In genomic region chr12:121755591-121755990, GRCh38 we compare ENCODE assay signal across 24 cellular contexts. TPM values are rescaled to one million over a fixed set of nuclear protein-coding genes. Genes with fewer than 3 reads are reported as not detected.
A peak's percentile ranks its signal among the peaks of the same experiment; 100 is the strongest.
DNase-seq lines count a peak whose midpoint lies in the region; ATAC-seq and TF ChIP-seq lines count a peak whose summit lies in the region.
"Had no signal": no experiment of that assay in that cellular context is flagged by ENCODE, and none has a peak within 500 bp of the region (broad histone marks: within the 10 kb centered on the region; RNA-seq: fewer than 3 reads in every experiment).

No MANE protein-coding gene starts in this region.

- H3K4me3 ChIP-seq in prostate gland: no peak overlapping the region
- H3K4me3 ChIP-seq: Peyer's patch, SK-N-MC had no signal

- no peak for TF ChIP-seq CTCF in prostate gland (IDR thresholded peaks at IDR 0.05)

- peaks cover 6% of the 10 kb centered on the region for H3K4me1 ChIP-seq in prostate gland (replicated peaks)
- H3K4me1 ChIP-seq: Peyer's patch had no signal

- ATAC-seq in activated naive CD8-positive, alpha-beta T cell treated with anti-CD3 and anti-CD28 coated beads, Interleukin-2, amount 10 ng/mL, durations not matched to agents 7 days and 5 days (ENCODE audit: low read depth): no peak
- ATAC-seq in activated naive CD8-positive, alpha-beta T cell treated with anti-CD3 and anti-CD28 coated beads, Interleukin-2, amount 50 U/mL, for 24 hours: no peak
- ATAC-seq in GM18861 (IDR thresholded peaks at IDR 0.05; ENCODE audit: unreplicated experiment): no peak

- H3K9me3 ChIP-seq in KOPT-K1 (ENCODE audit: insufficient read depth, low read length, poor library complexity, severe bottlenecking) (no peaks in the 10 kb centered on the region), prostate gland (no peaks in the 10 kb centered on the region)
- H3K9me3 ChIP-seq: Peyer's patch had no signal

- peaks cover 12% of the 10 kb centered on the region for H3K36me3 Mint-ChIP-seq in activated naive CD8-positive, alpha-beta T cell treated with anti-CD3 and anti-CD28 coated beads, Interleukin-2, amount 10 ng/mL, durations not matched to agents 7 days and 5 days
- H3K36me3 Mint-ChIP-seq in activated naive CD8-positive, alpha-beta T cell treated with anti-CD3 and anti-CD28 coated beads, Interleukin-2, amount 50 U/mL, for 24 hours (ENCODE audit: low read depth): peaks cover 9% of the 10 kb centered on the region
- H3K36me3 Mint-ChIP-seq in activated T-helper 1 cell treated with anti-CD3 and anti-CD28 coated beads, Interleukin-12 subunit alpha, Interleukin-12 subunit beta, Interleukin-2, Interleukin-4 antibody, amounts not matched to agents 30 ng/mL and 10 ng/mL and 1 ng/mL, durations not matched to agents 14 hours and 24 hours and 36 hours (ENCODE audit: low read depth): peaks cover 7% of the 10 kb centered on the region

- peaks cover 13% of the 10 kb centered on the region; the same call in 1 of the 2 replicates for H3K36me3 ChIP-seq in KOPT-K1 (ENCODE audit: insufficient read depth, low read length)
- no peaks in the 10 kb centered on the region for H3K36me3 ChIP-seq in prostate gland
- H3K36me3 ChIP-seq: Peyer's patch had no signal

- POLR2A ChIA-PET in activated naive CD8-positive, alpha-beta T cell treated with anti-CD3 and anti-CD28 coated beads, Interleukin-2, amount 10 ng/mL, durations not matched to agents 7 days and 5 days (lab: Charles Lee): interaction anchor here (0.6 to 1.6 kb wide), 3 partner anchors 32 to 176 kb away, joined by 3 to 21 read pairs (median 3); partner anchors contain the start of gene TMEM120B

- peak overlapping the region; percentile 30 for H3K27ac Mint-ChIP-seq in activated naive CD8-positive, alpha-beta T cell treated with anti-CD3 and anti-CD28 coated beads, Interleukin-2, amount 10 ng/mL, durations not matched to agents 7 days and 5 days
- H3K27ac Mint-ChIP-seq in activated naive CD8-positive, alpha-beta T cell treated with anti-CD3 and anti-CD28 coated beads, Interleukin-2, amount 50 U/mL, for 24 hours: no peak overlapping the region
- H3K27ac Mint-ChIP-seq in activated T-helper 1 cell treated with anti-CD3 and anti-CD28 coated beads, Interleukin-12 subunit alpha, Interleukin-12 subunit beta, Interleukin-2, Interleukin-4 antibody, amounts not matched to agents 30 ng/mL and 10 ng/mL and 1 ng/mL, durations not matched to agents 14 hours and 24 hours and 36 hours: peak overlapping the region; percentile 1

- H3K27me3 Mint-ChIP-seq in activated naive CD8-positive, alpha-beta T cell treated with anti-CD3 and anti-CD28 coated beads, Interleukin-2, amount 10 ng/mL, durations not matched to agents 7 days and 5 days: no peaks in the 10 kb centered on the region
- no peaks in the 10 kb centered on the region for H3K27me3 Mint-ChIP-seq in activated naive CD8-positive, alpha-beta T cell treated with anti-CD3 and anti-CD28 coated beads, Interleukin-2, amount 50 U/mL, for 24 hours
- H3K27me3 Mint-ChIP-seq in activated T-helper 1 cell treated with anti-CD3 and anti-CD28 coated beads, Interleukin-12 subunit alpha, Interleukin-12 subunit beta, Interleukin-2, Interleukin-4 antibody, amounts not matched to agents 30 ng/mL and 10 ng/mL and 1 ng/mL, durations not matched to agents 14 hours and 24 hours and 36 hours (ENCODE audit: insufficient read depth): no peaks in the 10 kb centered on the region
- H3K27me3 Mint-ChIP-seq: CD4-positive, alpha-beta memory T cell; IgD-negative memory B cell had no signal

- H3K4me1 Mint-ChIP-seq in activated naive CD8-positive, alpha-beta T cell treated with anti-CD3 and anti-CD28 coated beads, Interleukin-2, amount 10 ng/mL, durations not matched to agents 7 days and 5 days: peaks cover 18% of the 10 kb centered on the region
- peaks cover 14% of the 10 kb centered on the region for H3K4me1 Mint-ChIP-seq in activated naive CD8-positive, alpha-beta T cell treated with anti-CD3 and anti-CD28 coated beads, Interleukin-2, amount 50 U/mL, for 24 hours
- H3K4me1 Mint-ChIP-seq in activated T-helper 1 cell treated with anti-CD3 and anti-CD28 coated beads, Interleukin-12 subunit alpha, Interleukin-12 subunit beta, Interleukin-2, Interleukin-4 antibody, amounts not matched to agents 30 ng/mL and 10 ng/mL and 1 ng/mL, durations not matched to agents 14 hours and 24 hours and 36 hours (ENCODE audit: low read depth): peaks cover 9% of the 10 kb centered on the region

- H3K27ac ChIP-seq in KOPT-K1 (ENCODE audit: low read depth, low read length, poor library complexity, severe bottlenecking): peak overlapping the region; percentile 79
- peak overlapping the region; percentile 76 to 77 for H3K27ac ChIP-seq in prostate gland
- no peak overlapping the region for H3K27ac ChIP-seq in caudate nucleus (ENCODE audit: low read depth, low read length)
- H3K27ac ChIP-seq: KMS-11, Peyer's patch, SK-N-MC had no signal

- no peak for TF ChIP-seq POLR2A in prostate gland (IDR thresholded peaks at IDR 0.05)

- no peak for DNase-seq in activated naive CD8-positive, alpha-beta T cell treated with anti-CD3 and anti-CD28 coated beads, Interleukin-2, amount 10 ng/mL, durations not matched to agents 7 days and 5 days
- DNase-seq in activated naive CD8-positive, alpha-beta T cell treated with anti-CD3 and anti-CD28 coated beads, Interleukin-2, amount 50 U/mL, for 24 hours: no peak
- DNase-seq in activated T-helper 1 cell treated with anti-CD3 and anti-CD28 coated beads, Interleukin-12 subunit alpha, Interleukin-12 subunit beta, Interleukin-2, Interleukin-4 antibody, amounts not matched to agents 30 ng/mL and 10 ng/mL and 1 ng/mL, durations not matched to agents 14 hours and 24 hours and 36 hours (ENCODE audit: low spot score): no peak
- DNase-seq in prostate gland (ENCODE audit: low spot score) (no peak), GDM1 (lab: John Stamatoyannopoulos, UW) (no peak), caudate nucleus (lab: John Stamatoyannopoulos, UW) (no peak)
- DNase-seq: CD4-positive, alpha-beta memory T cell; COR-L47; DMS53; H7; NCI-H1092; NCI-H1417 treated with DMSO at 0.1 percent for 48 hours; NCI-H1694 treated with DMSO at 0.1 percent for 48 hours; NCI-H2081; NCI-H2227 treated with DMSO at 0.1 percent for 48 hours; NCI-H69; Peyer's patch; SIG-M5; SW 1271 had no signal

- H3K4me3 Mint-ChIP-seq in activated naive CD8-positive, alpha-beta T cell treated with anti-CD3 and anti-CD28 coated beads, Interleukin-2, amount 10 ng/mL, durations not matched to agents 7 days and 5 days: no peak overlapping the region
- H3K4me3 Mint-ChIP-seq in activated naive CD8-positive, alpha-beta T cell treated with anti-CD3 and anti-CD28 coated beads, Interleukin-2, amount 50 U/mL, for 24 hours: no peak overlapping the region
- no peak overlapping the region for H3K4me3 Mint-ChIP-seq in activated T-helper 1 cell treated with anti-CD3 and anti-CD28 coated beads, Interleukin-12 subunit alpha, Interleukin-12 subunit beta, Interleukin-2, Interleukin-4 antibody, amounts not matched to agents 30 ng/mL and 10 ng/mL and 1 ng/mL, durations not matched to agents 14 hours and 24 hours and 36 hours
- H3K4me3 Mint-ChIP-seq: CD4-positive, alpha-beta memory T cell; IgD-negative memory B cell had no signal

- no peaks in the 10 kb centered on the region for H3K9me3 Mint-ChIP-seq in activated naive CD8-positive, alpha-beta T cell treated with anti-CD3 and anti-CD28 coated beads, Interleukin-2, amount 10 ng/mL, durations not matched to agents 7 days and 5 days
- H3K9me3 Mint-ChIP-seq in activated naive CD8-positive, alpha-beta T cell treated with anti-CD3 and anti-CD28 coated beads, Interleukin-2, amount 50 U/mL, for 24 hours: no peaks in the 10 kb centered on the region
- H3K9me3 Mint-ChIP-seq in activated T-helper 1 cell treated with anti-CD3 and anti-CD28 coated beads, Interleukin-12 subunit alpha, Interleukin-12 subunit beta, Interleukin-2, Interleukin-4 antibody, amounts not matched to agents 30 ng/mL and 10 ng/mL and 1 ng/mL, durations not matched to agents 14 hours and 24 hours and 36 hours: no peaks in the 10 kb centered on the region
- H3K9me3 Mint-ChIP-seq: CD4-positive, alpha-beta memory T cell; IgD-negative memory B cell had no signal

- no peaks in the 10 kb centered on the region for H3K27me3 ChIP-seq in prostate gland (replicated peaks; ENCODE audit: insufficient read depth)
- H3K27me3 ChIP-seq: Peyer's patch had no signal

- 97% methylated on average over 3 of the region's 3 CpGs for WGBS in prostate gland

- intact Hi-C loops in activated T-helper 1 cell treated with anti-CD3 and anti-CD28 coated beads, Interleukin-12 subunit alpha, Interleukin-12 subunit beta, Interleukin-2, Interleukin-4 antibody, amounts not matched to agents 30 ng/mL and 10 ng/mL and 1 ng/mL, durations not matched to agents 14 hours and 24 hours and 36 hours (cut with micrococcal nuclease): no loop called here
- intact Hi-C loops in prostate gland (cut with DNase I): no loop called here

RNA-seq across cellular contexts. Expression of gene RHOF, which starts 37.9 kb away (rescaled TPM):
- 100 to 1,000 TPM; 144 to 157 TPM for total RNA-seq in activated naive CD8-positive, alpha-beta T cell treated with anti-CD3 and anti-CD28 coated beads, Interleukin-2, amount 10 ng/mL, durations not matched to agents 7 days and 5 days
- 111 and 112 TPM in 2 replicates for total RNA-seq in activated T-helper 1 cell treated with anti-CD3 and anti-CD28 coated beads, Interleukin-12 subunit alpha, Interleukin-12 subunit beta, Interleukin-2, Interleukin-4 antibody, amounts not matched to agents 30 ng/mL and 10 ng/mL and 1 ng/mL, durations not matched to agents 14 hours and 24 hours and 36 hours
- 10 to 100 TPM in 1 of 2 donors, 1 to 10 TPM in 1; 9.5 to 23.5 TPM for total RNA-seq in prostate gland

RNA-seq across cellular contexts. Expression of gene TMEM120B, which starts 43.0 kb away (rescaled TPM):
- total RNA-seq in activated naive CD8-positive, alpha-beta T cell treated with anti-CD3 and anti-CD28 coated beads, Interleukin-2, amount 10 ng/mL, durations not matched to agents 7 days and 5 days: 1 to 10 TPM; 9.8 to 9.9 TPM
- 17.5 and 18.3 TPM in 2 replicates for total RNA-seq in activated T-helper 1 cell treated with anti-CD3 and anti-CD28 coated beads, Interleukin-12 subunit alpha, Interleukin-12 subunit beta, Interleukin-2, Interleukin-4 antibody, amounts not matched to agents 30 ng/mL and 10 ng/mL and 1 ng/mL, durations not matched to agents 14 hours and 24 hours and 36 hours
- total RNA-seq in prostate gland: 10 to 100 TPM in 1 of 2 donors, 1 to 10 TPM in 1; 9.5 to 12.2 TPM

RNA-seq across cellular contexts. Expression of gene SETD1B, which starts 48.2 kb away (rescaled TPM):
- 10 to 100 TPM; 45.0 to 46.8 TPM for total RNA-seq in activated naive CD8-positive, alpha-beta T cell treated with anti-CD3 and anti-CD28 coated beads, Interleukin-2, amount 10 ng/mL, durations not matched to agents 7 days and 5 days
- total RNA-seq in activated T-helper 1 cell treated with anti-CD3 and anti-CD28 coated beads, Interleukin-12 subunit alpha, Interleukin-12 subunit beta, Interleukin-2, Interleukin-4 antibody, amounts not matched to agents 30 ng/mL and 10 ng/mL and 1 ng/mL, durations not matched to agents 14 hours and 24 hours and 36 hours: 32.0 and 33.0 TPM in 2 replicates
- 10 to 100 TPM; 19.2 to 27.5 TPM for total RNA-seq in prostate gland
